ENCODE assay signal across 14 cellular contexts in the genomic region with DNA sequence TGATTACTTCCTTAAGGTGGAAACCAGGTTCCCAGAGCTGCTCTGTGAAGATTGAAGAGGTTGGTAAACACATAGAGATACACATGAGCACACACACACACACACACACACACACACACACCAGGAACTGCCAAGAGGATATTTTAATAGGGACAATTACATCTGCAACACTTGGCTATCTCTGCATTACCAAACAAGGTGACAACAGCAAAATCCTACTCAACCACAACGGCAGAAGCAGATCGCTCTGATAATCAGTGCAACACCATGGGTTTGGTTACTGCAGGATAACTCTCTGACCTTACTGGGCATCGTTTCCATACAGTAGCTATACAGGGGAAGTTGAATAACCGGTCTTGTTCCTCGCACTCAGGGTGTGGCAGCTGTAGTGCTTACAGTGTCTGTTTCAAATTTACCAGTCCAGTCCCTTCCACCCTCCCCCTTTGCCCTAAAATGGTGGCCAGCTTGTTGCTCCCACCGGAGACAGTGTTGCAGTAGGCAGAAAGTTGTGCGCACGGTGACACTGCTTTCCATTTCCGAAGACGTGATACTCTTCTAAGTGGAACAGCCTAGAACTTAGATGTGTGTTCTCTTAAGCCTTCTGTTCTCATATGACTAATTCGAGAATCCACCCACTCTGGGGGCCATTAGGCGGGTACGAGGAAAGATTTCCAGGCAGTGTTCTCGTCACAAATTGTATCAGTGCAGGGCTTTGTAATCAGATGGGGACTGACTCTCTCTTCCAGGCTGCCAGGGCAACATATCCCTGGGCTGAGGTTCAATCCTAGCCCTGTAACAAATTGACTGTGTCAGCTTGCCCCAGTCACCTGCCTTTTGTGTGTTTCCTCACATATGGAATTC.
DNase-seq lines count a peak whose midpoint lies in the region; ATAC-seq and TF ChIP-seq lines count a peak whose summit lies in the region.
"Had no signal": no experiment of that assay in that cellular context is flagged by ENCODE, and none has a peak within 500 bp of the region (broad histone marks: within the 10 kb centered on the region; RNA-seq: fewer than 3 reads in every experiment).

No MANE protein-coding gene starts in this region.

- peaks cover 50% of the 10 kb centered on the region for H3K4me1 ChIP-seq in PC-3 (ENCODE audit: insufficient read depth, low read length)
- peaks cover 49% of the 10 kb centered on the region for H3K4me1 ChIP-seq in foreskin keratinocyte
- no peaks in the 10 kb centered on the region for H3K4me1 ChIP-seq in neural progenitor cell

- no TSS peak for BruUV-seq in PC-3 (replicated peaks; lab: Mats Ljungman, UMichigan)

- no peaks in the 10 kb centered on the region for H3K9me2 ChIP-seq in PC-3 (replicated peaks; ENCODE audit: low read length)

- H3K9me3 ChIP-seq in PC-3 (ENCODE audit: low read length) (no peaks in the 10 kb centered on the region), neural progenitor cell (ENCODE audit: low read depth) (no peaks in the 10 kb centered on the region)

- H3K4me3 Mint-ChIP-seq in activated naive CD4-positive, alpha-beta T cell treated with anti-CD3 and anti-CD28 coated beads, Interleukin-2, amount 50 U/mL, for 24 hours = no peak overlapping the region
- H3K4me3 Mint-ChIP-seq in type B pancreatic cell = peak overlapping the region; percentile 38
- no peak overlapping the region for H3K4me3 Mint-ChIP-seq in neural progenitor cell
- H3K4me3 Mint-ChIP-seq: activated T-helper 1 cell treated with anti-CD3 and anti-CD28 coated beads, Interleukin-12 subunit alpha, Interleukin-12 subunit beta, Interleukin-2, Interleukin-4 antibody, amounts not matched to agents 30 ng/mL and 10 ng/mL and 1 ng/mL, durations not matched to agents 14 hours and 24 hours and 36 hours had no signal

- TF ChIP-seq CTCF in PC-3 (conservative IDR thresholded peaks at IDR 0.05; ENCODE audit: low read depth, low read length) (no peak), foreskin keratinocyte (conservative IDR thresholded peaks at IDR 0.05) (no peak), type B pancreatic cell (conservative IDR thresholded peaks at IDR 0.05) (no peak), neural progenitor cell (IDR thresholded peaks at IDR 0.05) (no peak)

- H3K27me3 ChIP-seq in PC-3 (ENCODE audit: low read length) = no peaks in the 10 kb centered on the region
- no peaks in the 10 kb centered on the region for H3K27me3 ChIP-seq in foreskin keratinocyte
- no peaks in the 10 kb centered on the region for H3K27me3 ChIP-seq in neural progenitor cell

- H3F3A ChIP-seq in PC-3 (ENCODE audit: low read length, unreplicated experiment) (no peaks in the 10 kb centered on the region), neural progenitor cell (ENCODE audit: low read depth) (no peaks in the 10 kb centered on the region)

- H3K9ac ChIP-seq in PC-3 (ENCODE audit: low read length) (peak overlapping the region; percentile 54), neural progenitor cell (no peak overlapping the region)

- H3K27ac ChIP-seq in PC-3 (ENCODE audit: low read length) (peak overlapping the region; percentile 89), foreskin keratinocyte (peak overlapping the region; percentile 92), neural progenitor cell (no peak overlapping the region)
- H3K27ac ChIP-seq: coronary artery had no signal

- H3K9me3 Mint-ChIP-seq in activated naive CD4-positive, alpha-beta T cell treated with anti-CD3 and anti-CD28 coated beads, Interleukin-2, amount 50 U/mL, for 24 hours = no peaks in the 10 kb centered on the region
- H3K9me3 Mint-ChIP-seq in activated naive CD4-positive, alpha-beta T cell treated with anti-CD3 and anti-CD28 coated beads, Interleukin-2, amount 50 U/mL, for 72 hours = no peaks in the 10 kb centered on the region
- H3K9me3 Mint-ChIP-seq in type B pancreatic cell (no peaks in the 10 kb centered on the region), neural progenitor cell (peaks cover 3% of the 10 kb centered on the region)
- H3K9me3 Mint-ChIP-seq: activated T-helper 1 cell treated with anti-CD3 and anti-CD28 coated beads, Interleukin-12 subunit alpha, Interleukin-12 subunit beta, Interleukin-2, Interleukin-4 antibody, amounts not matched to agents 30 ng/mL and 10 ng/mL and 1 ng/mL, durations not matched to agents 14 hours and 24 hours and 36 hours had no signal

- H4K20me1 ChIP-seq in PC-3 (ENCODE audit: low read length) = no peaks in the 10 kb centered on the region
- no peaks in the 10 kb centered on the region for H4K20me1 ChIP-seq in neural progenitor cell (ENCODE audit: low read depth)

- H3K4me1 Mint-ChIP-seq in activated naive CD4-positive, alpha-beta T cell treated with anti-CD3 and anti-CD28 coated beads, Interleukin-2, amount 50 U/mL, for 24 hours = peaks cover 9% of the 10 kb centered on the region
- H3K4me1 Mint-ChIP-seq in type B pancreatic cell (ENCODE audit: unreplicated experiment) (peaks cover 10% of the 10 kb centered on the region), neural progenitor cell (no peaks in the 10 kb centered on the region)

- ATAC-seq in activated naive CD4-positive, alpha-beta T cell treated with anti-CD3 and anti-CD28 coated beads, Interleukin-2, amount 50 U/mL, for 72 hours = no peak
- ATAC-seq in PC-3 = peak; percentile 61
- ATAC-seq in foreskin keratinocyte = peak; percentile 86
- ATAC-seq in GM19397 (IDR thresholded peaks at IDR 0.05; ENCODE audit: unreplicated experiment) = no peak
- no peak for ATAC-seq in HG03342 (IDR thresholded peaks at IDR 0.05; ENCODE audit: unreplicated experiment)

- peak overlapping the region; percentile 5 for H3K27ac Mint-ChIP-seq in activated naive CD4-positive, alpha-beta T cell treated with anti-CD3 and anti-CD28 coated beads, Interleukin-2, amount 50 U/mL, for 24 hours
- no peak overlapping the region for H3K27ac Mint-ChIP-seq in activated naive CD4-positive, alpha-beta T cell treated with anti-CD3 and anti-CD28 coated beads, Interleukin-2, amount 50 U/mL, for 72 hours
- H3K27ac Mint-ChIP-seq in type B pancreatic cell (peak overlapping the region; percentile 76), neural progenitor cell (no peak overlapping the region)
- H3K27ac Mint-ChIP-seq: activated T-helper 1 cell treated with anti-CD3 and anti-CD28 coated beads, Interleukin-12 subunit alpha, Interleukin-12 subunit beta, Interleukin-2, Interleukin-4 antibody, amounts not matched to agents 30 ng/mL and 10 ng/mL and 1 ng/mL, durations not matched to agents 14 hours and 24 hours and 36 hours had no signal

- H3K79me2 ChIP-seq in PC-3 (ENCODE audit: low read length) = no peaks in the 10 kb centered on the region
- no peaks in the 10 kb centered on the region for H3K79me2 ChIP-seq in neural progenitor cell (ENCODE audit: low read depth)

- H2AFZ ChIP-seq in PC-3 (ENCODE audit: low read length) (peak overlapping the region; percentile 73), neural progenitor cell (replicated peaks) (no peak overlapping the region)

- peak overlapping the region; percentile 63 for H3K4me2 ChIP-seq in PC-3 (ENCODE audit: low read length)
- no peak overlapping the region for H3K4me2 ChIP-seq in neural progenitor cell

- CTCF ChIA-PET in PC-3 (lab: Charles Lee) = interaction anchor here (0.6 kb wide), 1 partner anchor 256 kb away, joined by 4 read pairs; no protein-coding TSS in a partner anchor

- H3K36me3 ChIP-seq in PC-3 (ENCODE audit: low read depth, low read length) (no peaks in the 10 kb centered on the region), neural progenitor cell (no peaks in the 10 kb centered on the region)

- no peaks in the 10 kb centered on the region for H3K27me3 Mint-ChIP-seq in activated naive CD4-positive, alpha-beta T cell treated with anti-CD3 and anti-CD28 coated beads, Interleukin-2, amount 50 U/mL, for 24 hours
- peaks cover 3% of the 10 kb centered on the region for H3K27me3 Mint-ChIP-seq in type B pancreatic cell
- peaks cover 2% of the 10 kb centered on the region for H3K27me3 Mint-ChIP-seq in neural progenitor cell (ENCODE audit: insufficient read depth, low read depth)

- H3K4me3 ChIP-seq in PC-3 (ENCODE audit: low read length) (no peak overlapping the region), neural progenitor cell (no peak overlapping the region)
- H3K4me3 ChIP-seq: coronary artery had no signal

- intact Hi-C loops in PC-3 (cut with micrococcal nuclease) = loop anchor here (5.0 to 10.0 kb wide), 4 partner anchors 37 to 970 kb away; no protein-coding TSS in a partner anchor

- DNase-seq in activated naive CD4-positive, alpha-beta T cell treated with anti-CD3 and anti-CD28 coated beads, Interleukin-2, amount 50 U/mL, for 72 hours (ENCODE audit: low spot score in 2 of 2) = no peak
- DNase-seq in PC-3 (peak; percentile 95), foreskin keratinocyte (peak; percentile 90 to 96), type B pancreatic cell (ENCODE audit: extremely low spot score, unreplicated experiment) (no peak), neural progenitor cell (ENCODE audit: low spot score) (no peak)
- DNase-seq: activated CD4-positive, alpha-beta T cell treated with anti-CD3 and anti-CD28 coated beads, Interleukin-2, amount 50 U/mL, for 1 hour; anterior cingulate cortex; DMS 273 treated with DMSO at 0.1 percent for 48 hours; MM.1S had no signal

- POLR2A ChIA-PET in PC-3 (lab: Charles Lee; ENCODE audit: unreplicated experiment) = no interaction called here

- H3K36me3 Mint-ChIP-seq in activated naive CD4-positive, alpha-beta T cell treated with anti-CD3 and anti-CD28 coated beads, Interleukin-2, amount 50 U/mL, for 24 hours = no peaks in the 10 kb centered on the region
- H3K36me3 Mint-ChIP-seq in activated naive CD4-positive, alpha-beta T cell treated with anti-CD3 and anti-CD28 coated beads, Interleukin-2, amount 50 U/mL, for 72 hours = no peaks in the 10 kb centered on the region
- no peaks in the 10 kb centered on the region for H3K36me3 Mint-ChIP-seq in type B pancreatic cell
- no peaks in the 10 kb centered on the region for H3K36me3 Mint-ChIP-seq in neural progenitor cell

Comparison
In these comparisons a context has a peak if more than half of its experiments do, and no peak if none do; other contexts are left out.
1. H3K27ac Mint-ChIP-seq: peak in activated naive CD4-positive, alpha-beta T cell treated with anti-CD3 and anti-CD28 coated beads, Interleukin-2, amount 50 U/mL, for 24 hours (single experiment) and type B pancreatic cell (single experiment); none in activated naive CD4-positive, alpha-beta T cell treated with anti-CD3 and anti-CD28 coated beads, Interleukin-2, amount 50 U/mL, for 72 hours (0 of 2) and neural progenitor cell (single experiment).
2. ATAC-seq: peak in PC-3 (single experiment) and foreskin keratinocyte (single experiment); none in activated naive CD4-positive, alpha-beta T cell treated with anti-CD3 and anti-CD28 coated beads, Interleukin-2, amount 50 U/mL, for 72 hours (0 of 2), GM19397 (single experiment) and HG03342 (single experiment).
3. DNase-seq: peak in PC-3 (single experiment) and foreskin keratinocyte (2 of 2); none in activated naive CD4-positive, alpha-beta T cell treated with anti-CD3 and anti-CD28 coated beads, Interleukin-2, amount 50 U/mL, for 72 hours (0 of 2), type B pancreatic cell (single experiment) and neural progenitor cell (single experiment).